1 cellular context compared by ENCODE assay signal in genomic region chr12:131709226-131709625, GRCh38.
TF ChIP-seq lines count a peak whose summit lies in the region.

No MANE protein-coding gene starts in this region.

TF ChIP-seq in HCT116, 20 proteins besides CTCF, POLR2A, EP300 and RAD21 (continued from another document):
- TF ChIP-seq, protein P1, sequence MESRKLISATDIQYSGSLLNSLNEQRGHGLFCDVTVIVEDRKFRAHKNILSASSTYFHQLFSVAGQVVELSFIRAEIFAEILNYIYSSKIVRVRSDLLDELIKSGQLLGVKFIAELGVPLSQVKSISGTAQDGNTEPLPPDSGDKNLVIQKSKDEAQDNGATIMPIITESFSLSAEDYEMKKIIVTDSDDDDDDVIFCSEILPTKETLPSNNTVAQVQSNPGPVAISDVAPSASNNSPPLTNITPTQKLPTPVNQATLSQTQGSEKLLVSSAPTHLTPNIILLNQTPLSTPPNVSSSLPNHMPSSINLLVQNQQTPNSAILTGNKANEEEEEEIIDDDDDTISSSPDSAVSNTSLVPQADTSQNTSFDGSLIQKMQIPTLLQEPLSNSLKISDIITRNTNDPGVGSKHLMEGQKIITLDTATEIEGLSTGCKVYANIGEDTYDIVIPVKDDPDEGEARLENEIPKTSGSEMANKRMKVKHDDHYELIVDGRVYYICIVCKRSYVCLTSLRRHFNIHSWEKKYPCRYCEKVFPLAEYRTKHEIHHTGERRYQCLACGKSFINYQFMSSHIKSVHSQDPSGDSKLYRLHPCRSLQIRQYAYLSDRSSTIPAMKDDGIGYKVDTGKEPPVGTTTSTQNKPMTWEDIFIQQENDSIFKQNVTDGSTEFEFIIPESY (IDR thresholded peaks at IDR 0.05; ENCODE audit: extremely low read depth, insufficient replicate concordance, low read length), result no peak
- TF ChIP-seq JUND (IDR thresholded peaks at IDR 0.05), result no peak
- TF ChIP-seq, protein P2, sequence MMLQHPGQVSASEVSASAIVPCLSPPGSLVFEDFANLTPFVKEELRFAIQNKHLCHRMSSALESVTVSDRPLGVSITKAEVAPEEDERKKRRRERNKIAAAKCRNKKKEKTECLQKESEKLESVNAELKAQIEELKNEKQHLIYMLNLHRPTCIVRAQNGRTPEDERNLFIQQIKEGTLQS (IDR thresholded peaks at IDR 0.05), result no peak
- TF ChIP-seq CBX3 (IDR thresholded peaks at IDR 0.05; ENCODE audit: low read depth), result no peak
- TF ChIP-seq SRF (IDR thresholded peaks at IDR 0.05; ENCODE audit: low read depth), result no peak
- no peak for TF ChIP-seq SP1 (IDR thresholded peaks at IDR 0.05; ENCODE audit: low read depth)
- no peak for TF ChIP-seq ELF1 (IDR thresholded peaks at IDR 0.05; ENCODE audit: borderline replicate concordance, low read depth)
- TF ChIP-seq YY1 (IDR thresholded peaks at IDR 0.05; ENCODE audit: extremely low read depth, insufficient replicate concordance, low read depth, low read length), result no peak
- TF ChIP-seq ZNF274 (IDR thresholded peaks at IDR 0.05; ENCODE audit: low read depth, low read length), result no peak
- no peak for TF ChIP-seq CEBPB (IDR thresholded peaks at IDR 0.05; ENCODE audit: low read depth)
- no peak for TF ChIP-seq EZH2phosphoT487 (IDR thresholded peaks at IDR 0.05; ENCODE audit: borderline replicate concordance)
TF ChIP-seq in HCT116: peak in this region for 0.
